16 cellular contexts compared by ENCODE assay signal in the genomic region with DNA sequence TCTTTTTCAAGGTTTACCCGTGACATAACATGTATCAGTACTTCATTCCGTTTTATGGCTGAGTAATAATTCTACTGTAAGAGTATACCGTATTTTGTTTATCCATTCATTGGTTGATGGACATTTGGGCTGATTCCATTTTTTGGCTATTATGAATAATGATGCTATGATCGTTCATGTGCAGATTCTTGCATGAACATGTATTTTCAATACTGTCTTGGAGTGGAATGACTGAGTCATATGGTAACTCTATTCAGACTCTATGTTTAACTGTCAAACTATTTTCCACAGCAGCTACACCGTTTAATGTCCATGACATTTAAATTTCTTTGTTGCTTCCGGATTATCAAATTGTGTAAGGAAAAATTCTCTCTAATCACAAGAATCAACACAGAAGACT. TPM values are rescaled to one million over a fixed set of nuclear protein-coding genes. Genes with fewer than 3 reads are reported as not detected.
"Had no signal": no experiment of that assay in that cellular context is flagged by ENCODE, and none has a peak within 500 bp of the region (broad histone marks: within the 10 kb centered on the region; RNA-seq: fewer than 3 reads in every experiment).

No MANE protein-coding gene starts in this region.

- H3K4me3 Mint-ChIP-seq: mesothelial cell of epicardium, T-cell had no signal

- DNase-seq: activated CD4-positive, alpha-beta T cell treated with anti-CD3 and anti-CD28 coated beads for 48 hours; activated effector memory CD4-positive, alpha-beta T cell treated with Interleukin-2 at 50 U/mL for 16 hours; effector memory CD4-positive, alpha-beta T cell; hippocampal formation; stimulated activated CD4-positive, alpha-beta T cell treated with anti-CD3 and anti-CD28 coated beads, Interleukin-4, amount 100 ng/mL, for 4 hours; T-cell had no signal

- H3K4me1 Mint-ChIP-seq: mesothelial cell of epicardium had no signal

- H3K27ac Mint-ChIP-seq: mesothelial cell of epicardium, T-cell had no signal

- H3K9me3 Mint-ChIP-seq: mesothelial cell of epicardium, T-cell had no signal

- H3K27me3 Mint-ChIP-seq: T-cell had no signal

- ATAC-seq: T-cell had no signal

- H3K27ac ChIP-seq: parathyroid adenoma, skin epidermis, tibial nerve, VCaP had no signal

RNA-seq across cellular contexts. Expression of a gene that starts 43.5 kb away (rescaled TPM):
- total RNA-seq: epithelial cell of proximal tubule, glomerular endothelial cell, lower leg skin, mesothelial cell of epicardium, myocyte, SK-MEL-5, tibial nerve had no signal
